In genomic region chr3:16069149-16069922, GRCh38 we compare ENCODE assay signal across 11 cellular contexts.
A peak's percentile ranks its signal among the peaks of the same experiment; 100 is the strongest.
DNase-seq lines count a peak whose midpoint lies in the region; FAIRE-seq and TF ChIP-seq lines count a peak whose summit lies in the region.
"Had no signal": no experiment of that assay in that cellular context is flagged by ENCODE, and none has a peak within 500 bp of the region (broad histone marks: within the 10 kb centered on the region; RNA-seq: fewer than 3 reads in every experiment).

No MANE protein-coding gene starts in this region.

- no peaks in the 10 kb centered on the region for H3K27me3 ChIP-seq in astrocyte (ENCODE audit: insufficient read depth, low read length)
- H3K27me3 ChIP-seq in hepatocyte, result no peaks in the 10 kb centered on the region
- H3K27me3 ChIP-seq: neutrophil had no signal

- H4K20me1 ChIP-seq in astrocyte (ENCODE audit: insufficient read depth, low read length) (no peaks in the 10 kb centered on the region), hepatocyte (ENCODE audit: insufficient read depth, poor library complexity, severe bottlenecking) (no peaks in the 10 kb centered on the region)

- H3K4me1 Mint-ChIP-seq in HFFc6 (ENCODE audit: low read depth), result peaks cover 97% of the 10 kb centered on the region
- peaks cover 77% of the 10 kb centered on the region for H3K4me1 Mint-ChIP-seq in astrocyte (ENCODE audit: low read depth, unreplicated experiment)

- H3K36me3 Mint-ChIP-seq in HFFc6 (ENCODE audit: low read depth) (no peaks in the 10 kb centered on the region; the same call in 1 of the 2 replicates), astrocyte (ENCODE audit: low read depth, unreplicated experiment) (peaks cover 1% of the 10 kb centered on the region)

- WGBS in hepatocyte (ENCODE audit: low lambda C conversion rate, missing lambda C conversion rate), result 88% methylated on average over 6 of the region's 6 CpGs
- 91 to 93% methylated on average over 6 of the region's 6 CpGs for WGBS in lower leg skin, 2 donors

- H3K9me2 ChIP-seq in hepatocyte (replicated peaks; ENCODE audit: insufficient read depth), result no peaks in the 10 kb centered on the region

- H3K4me3 Mint-ChIP-seq in HFFc6, result peak overlapping the region; percentile 31
- H3K4me3 Mint-ChIP-seq in astrocyte (ENCODE audit: unreplicated experiment), result peak overlapping the region; percentile 63

- no peaks in the 10 kb centered on the region for H3K9me3 ChIP-seq in astrocyte (ENCODE audit: insufficient read depth, low read depth, low read length)
- H3K9me3 ChIP-seq in hepatocyte (ENCODE audit: low read depth), result no peaks in the 10 kb centered on the region
- H3K9me3 ChIP-seq: neutrophil had no signal

- TF ChIP-seq CTCF in HFFc6 (IDR thresholded peaks at IDR 0.05) (no peak), astrocyte (IDR thresholded peaks at IDR 0.05; ENCODE audit: insufficient read depth, low read depth, low read length) (no peak), hepatocyte (IDR thresholded peaks at IDR 0.05; ENCODE audit: poor library complexity) (no peak), lower leg skin (IDR thresholded peaks at IDR 0.05) (no peak)

- H3K27ac Mint-ChIP-seq in HFFc6 (peak overlapping the region; percentile 100), astrocyte (ENCODE audit: unreplicated experiment) (peak overlapping the region; percentile 98)

- no peaks in the 10 kb centered on the region for H3K79me2 ChIP-seq in astrocyte (ENCODE audit: insufficient read depth, low read length)
- H3K79me2 ChIP-seq in hepatocyte, result no peaks in the 10 kb centered on the region

- no peak overlapping the region for H3K4me3 ChIP-seq in astrocyte (ENCODE audit: insufficient read depth, low read depth, low read length)
- no peak overlapping the region for H3K4me3 ChIP-seq in hepatocyte
- H3K4me3 ChIP-seq in lower leg skin (ENCODE audit: low read depth, poor library complexity, severe bottlenecking), result no peak overlapping the region

- TF ChIP-seq POLR2A in lower leg skin (IDR thresholded peaks at IDR 0.05), result no peak

- FAIRE-seq in astrocyte (lab: Jason Lieb, UNC) (peak; percentile 66), urothelium cell line (lab: Jason Lieb, UNC) (no peak)
- FAIRE-seq: GM19239 had no signal

- intact Hi-C loops in lower leg skin (cut with DNase I; ENCODE audit: low total_unique reads), result no loop called here

- H3K4me1 ChIP-seq in astrocyte (ENCODE audit: insufficient read depth, low read length) (peaks cover 52% of the 10 kb centered on the region), hepatocyte (ENCODE audit: insufficient read depth) (peaks cover 13% of the 10 kb centered on the region)

- H3K36me3 ChIP-seq in astrocyte (ENCODE audit: insufficient read depth, low read length) (no peaks in the 10 kb centered on the region), hepatocyte (replicated peaks; ENCODE audit: insufficient read depth, low read depth) (no peaks in the 10 kb centered on the region)
- H3K36me3 ChIP-seq: neutrophil had no signal

- H3K27ac ChIP-seq in astrocyte (ENCODE audit: low read depth, low read length), result peak overlapping the region; percentile 95
- H3K27ac ChIP-seq in hepatocyte, result peak overlapping the region; percentile 45
- H3K27ac ChIP-seq: neutrophil had no signal

- H2AFZ ChIP-seq in astrocyte (ENCODE audit: low read depth, low read length) (no peak overlapping the region), hepatocyte (no peak overlapping the region)

- H3K27me3 Mint-ChIP-seq in HFFc6 (ENCODE audit: insufficient read depth) (no peaks in the 10 kb centered on the region; the same call in 1 of the 2 replicates), astrocyte (ENCODE audit: low read depth, unreplicated experiment) (no peaks in the 10 kb centered on the region)

- H3K4me2 ChIP-seq in astrocyte (ENCODE audit: low read length) (peak overlapping the region; percentile 17), hepatocyte (no peak overlapping the region)

- H3K9me3 Mint-ChIP-seq in HFFc6, result no peaks in the 10 kb centered on the region
- peaks cover 3% of the 10 kb centered on the region for H3K9me3 Mint-ChIP-seq in astrocyte (ENCODE audit: unreplicated experiment)

- DNase-seq in HFFc6 (peak; percentile 82), astrocyte (ENCODE audit: low read depth) (peak; percentile 98), hepatocyte (ENCODE audit: low spot score) (peak; percentile 64), urothelium cell line (ENCODE audit: low spot score) (peak; percentile 63), lower leg skin (ENCODE audit: low spot score in 2 of 2) (no peak), occipital lobe (lab: John Stamatoyannopoulos, UW) (no peak), midbrain (lab: John Stamatoyannopoulos, UW) (no peak)
- DNase-seq: activated CD8-positive, alpha-beta memory T cell treated with anti-CD3 and anti-CD28 coated beads, Interleukin-2, amount 50 U/mL, for 4 hours; NCI-H2171 treated with DMSO at 0.1 percent for 48 hours had no signal

- peak overlapping the region; percentile 75 for H3K9ac ChIP-seq in astrocyte (ENCODE audit: low read length)

Comparison
In these comparisons a context has a peak if more than half of its experiments do, and no peak if none do; other contexts are left out.
1. DNase-seq: peak in HFFc6 (single experiment), astrocyte (single experiment), hepatocyte (single experiment) and urothelium cell line (single experiment); none in lower leg skin (0 of 2), occipital lobe (single experiment) and midbrain (single experiment).